In the genomic region with DNA sequence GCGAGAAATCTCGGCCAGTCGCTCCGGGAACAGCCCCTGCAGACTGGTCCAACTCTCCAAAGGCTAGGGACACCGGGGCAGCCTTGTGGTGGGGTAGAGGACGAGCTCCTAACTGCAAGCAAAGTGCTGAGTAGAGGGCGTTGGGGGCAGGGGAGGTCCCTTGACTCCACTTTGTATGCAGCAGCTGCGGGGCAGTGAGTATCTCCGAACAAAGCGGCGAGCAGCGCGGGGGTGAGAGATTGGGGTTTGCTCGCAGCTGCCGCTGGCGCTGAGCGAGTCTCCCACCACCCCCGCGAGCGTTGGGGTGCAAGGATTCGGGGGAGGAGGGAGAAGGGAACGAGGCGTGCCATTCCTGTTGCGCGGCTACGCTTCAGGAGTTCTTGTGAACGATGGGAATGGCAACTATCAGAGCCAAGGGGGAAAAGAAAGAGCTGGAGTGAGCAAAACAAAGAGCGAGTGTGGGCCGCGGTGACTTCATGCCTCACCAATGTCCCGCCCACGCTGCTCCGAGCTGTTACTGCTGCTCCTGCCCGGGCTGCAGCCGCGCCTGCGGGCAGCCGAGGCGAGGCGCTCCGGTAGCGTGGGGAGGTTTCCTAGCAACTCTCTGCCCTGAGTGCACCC, we compare ENCODE assay signal across 8 cellular contexts. TPM values are rescaled to one million over a fixed set of nuclear protein-coding genes. Genes with fewer than 3 reads are reported as not detected.
DNase-seq lines count a peak whose midpoint lies in the region; ATAC-seq and TF ChIP-seq lines count a peak whose summit lies in the region.

No MANE protein-coding gene starts in this region.

- DNase-seq in Caki2 (ENCODE audit: low read depth) (peak; percentile 98), NOMO-1 treated with DMSO at 0.1 percent for 48 hours (lab: John Stamatoyannopoulos, UW; ENCODE audit: unreplicated experiment) (peak; percentile 27), cardiac muscle cell (ENCODE audit: low read depth in 1 of 2, low spot score in 1 of 2) (peak; percentile 76 to 95), osteocyte (ENCODE audit: extremely low spot score, unreplicated experiment) (peak; percentile 89)

- H3K27ac ChIP-seq in cardiac muscle cell: peak overlapping the region; percentile 44
- H3K27ac ChIP-seq in urinary bladder (ENCODE audit: low read depth): peak overlapping the region; percentile 89

- peak overlapping the region; percentile 52 for H3K4me3 ChIP-seq in cardiac muscle cell
- peak overlapping the region; percentile 63 for H3K4me3 ChIP-seq in urinary bladder (ENCODE audit: low read depth, low read length)

- TF ChIP-seq CTCF in cardiac muscle cell (IDR thresholded peaks at IDR 0.05; ENCODE audit: low read depth, low read length) (no peak), osteocyte (IDR thresholded peaks at IDR 0.05) (no peak)

- H3K4me3 Mint-ChIP-seq in activated naive CD8-positive, alpha-beta T cell: peak overlapping the region; percentile 87
- H3K4me3 Mint-ChIP-seq in osteocyte (ENCODE audit: unreplicated experiment): peak overlapping the region; percentile 96

- H3K36me3 Mint-ChIP-seq in activated naive CD8-positive, alpha-beta T cell: no peaks in the 10 kb centered on the region
- no peaks in the 10 kb centered on the region for H3K36me3 Mint-ChIP-seq in osteocyte (ENCODE audit: unreplicated experiment)

- H3K4me1 ChIP-seq in cardiac muscle cell (ENCODE audit: low read depth): peaks cover 3% of the 10 kb centered on the region
- H3K4me1 ChIP-seq in urinary bladder (ENCODE audit: insufficient read depth): no peaks in the 10 kb centered on the region

- H3K9me3 Mint-ChIP-seq in activated naive CD8-positive, alpha-beta T cell (ENCODE audit: low read depth): no peaks in the 10 kb centered on the region
- no peaks in the 10 kb centered on the region for H3K9me3 Mint-ChIP-seq in osteocyte (ENCODE audit: unreplicated experiment)

- peaks cover 60% of the 10 kb centered on the region for H3K27me3 ChIP-seq in cardiac muscle cell

- in situ Hi-C loops in Caki2 (cut with HindIII; ENCODE audit: low pct_unique_long_range_greater_than_20kb, low sequenced_read_pairs): no loop called here

- H3K9me3 ChIP-seq in cardiac muscle cell (ENCODE audit: low read depth): no peaks in the 10 kb centered on the region

- ATAC-seq in GM19395 (IDR thresholded peaks at IDR 0.05; ENCODE audit: unreplicated experiment): peak; percentile 61
- peak; percentile 38 for ATAC-seq in HG03457 (IDR thresholded peaks at IDR 0.05; ENCODE audit: unreplicated experiment)

- peaks cover 22% of the 10 kb centered on the region for H3K4me1 Mint-ChIP-seq in activated naive CD8-positive, alpha-beta T cell (ENCODE audit: low read depth)
- H3K4me1 Mint-ChIP-seq in osteocyte (ENCODE audit: unreplicated experiment): peaks cover 16% of the 10 kb centered on the region

- no peak overlapping the region for H3K27ac Mint-ChIP-seq in activated naive CD8-positive, alpha-beta T cell
- H3K27ac Mint-ChIP-seq in osteocyte (ENCODE audit: unreplicated experiment): peak overlapping the region; percentile 98

- H3K27me3 Mint-ChIP-seq in activated naive CD8-positive, alpha-beta T cell: peaks cover 36% of the 10 kb centered on the region
- peaks cover 10% of the 10 kb centered on the region for H3K27me3 Mint-ChIP-seq in osteocyte (ENCODE audit: unreplicated experiment)

- H3K36me3 ChIP-seq in cardiac muscle cell (no peaks in the 10 kb centered on the region), urinary bladder (ENCODE audit: insufficient read depth) (no peaks in the 10 kb centered on the region)

- WGBS in urinary bladder: under 1% methylated on average over 42 of the region's 42 CpGs

RNA-seq across cellular contexts. Expression of a gene that starts 0.4 kb away (rescaled TPM):
- 49.8 and 56.5 TPM in 2 replicates for total RNA-seq in Caki2 (2014; rRNA removed; shearing (Covaris generic); ENCODE audit: low replicate concordance)
- total RNA-seq in cardiac muscle cell (1.3 and 2.0 TPM in 2 replicates), osteocyte (1.5 and 2.4 TPM in 2 replicates), urinary bladder (106 TPM)
- polyA plus RNA-seq in cardiac muscle cell (0.34 and 0.47 TPM in 2 replicates), urinary bladder (6.3 TPM)

Comparison
In these comparisons a context has a peak if more than half of its experiments do, and no peak if none do; other contexts are left out.
1. Peak in every context shown above with its lines: DNase-seq, ATAC-seq, H3K4me3 ChIP-seq and H3K27ac ChIP-seq.
2. DNase-seq: peak in every context shown above with its lines; median percentile 98 in Caki2; 89 in osteocyte; 86 in cardiac muscle cell; 27 in NOMO-1 treated with DMSO at 0.1 percent for 48 hours.
3. RNA of a gene that starts 0.4 kb away (total RNA-seq): 106 TPM in urinary bladder (single experiment) and 49.8 to 56.5 TPM in Caki2; 1.5 to 2.4 TPM in osteocyte and 1.3 to 2.0 TPM in cardiac muscle cell; every median in the first group is over 10 times any median in the second.